Comparison of ENCODE assay signal across 20 cellular contexts in the genomic region with DNA sequence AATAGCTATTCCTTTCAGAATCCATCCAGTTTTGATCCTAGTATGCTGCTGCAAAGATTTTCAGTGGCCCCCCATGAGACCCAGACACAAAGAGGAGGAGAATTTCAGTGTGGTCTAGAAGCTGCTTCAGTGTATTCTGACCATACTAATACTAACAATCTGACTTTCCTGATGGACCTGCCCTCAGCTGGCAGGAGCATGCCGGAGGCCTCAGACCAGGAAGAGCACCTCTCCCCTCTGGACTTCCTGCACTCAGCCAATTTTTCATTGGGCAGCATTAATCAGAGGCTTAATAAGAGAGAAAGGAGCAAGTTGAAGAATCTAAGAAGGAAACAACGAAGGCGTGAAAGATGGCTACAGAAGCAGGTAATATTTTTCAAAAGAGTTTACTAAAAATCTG. TPM values are rescaled to one million over a fixed set of nuclear protein-coding genes. Genes with fewer than 3 reads are reported as not detected.
"Had no signal": no experiment of that assay in that cellular context is flagged by ENCODE, and none has a peak within 500 bp of the region (broad histone marks: within the 10 kb centered on the region; RNA-seq: fewer than 3 reads in every experiment).

No MANE protein-coding gene starts in this region.

- H3K4me2 ChIP-seq: hepatocyte had no signal

- H3K27ac ChIP-seq: foreskin keratinocyte, hepatocyte, pancreas, stomach had no signal

- DNase-seq: activated CD4-positive, alpha-beta memory T cell treated with anti-CD3 and anti-CD28 coated beads for 36 hours; activated CD4-positive, alpha-beta T cell treated with anti-CD3 and anti-CD28 coated beads for 48 hours; activated effector memory CD4-positive, alpha-beta T cell treated with anti-CD3 and anti-CD28 coated beads, Interleukin-2, amount 50 U/mL, for 16 hours; activated naive CD4-positive, alpha-beta T cell treated with anti-CD3 and anti-CD28 coated beads, Interleukin-2, amount 10 ng/mL, durations not matched to agents 7 days and 5 days; amygdala; effector CD4-positive, alpha-beta T cell; foreskin keratinocyte; kidney glomerular epithelial cell; left ventricle myocardium inferior; mammary epithelial cell; pancreas; small intestine; stimulated activated CD4-positive, alpha-beta T cell treated with anti-CD3 and anti-CD28 coated beads, Interleukin-2, amount 100 ng/mL, for 24 hours; stomach had no signal

- H2AFZ ChIP-seq: hepatocyte had no signal

- H3K36me3 ChIP-seq: left ventricle myocardium inferior, pancreas had no signal

- FAIRE-seq: pancreas had no signal

- H3K9me3 ChIP-seq: left ventricle myocardium inferior, pancreas, stomach, thoracic aorta had no signal

- H3K27me3 ChIP-seq: foreskin keratinocyte, hepatocyte, pancreas, stomach had no signal

- ATAC-seq: foreskin keratinocyte; natural killer cell treated with Interleukin-12 subunit alpha and Interleukin-12 subunit beta and Interleukin-15 and Interleukin-18, amount 100 ng/mL, for 72 hours; sciatic nerve; stimulated activated memory B cell treated with anti-CD40 and anti-IgM and Interleukin-4, amounts not matched to agents 10 μg/mL and 1 μg/mL and 100 μg/mL, for 72 hours had no signal

- H3K4me3 ChIP-seq: hepatocyte, left ventricle myocardium inferior, pancreas, stomach, thoracic aorta had no signal

- H3K79me2 ChIP-seq: hepatocyte had no signal

RNA-seq across cellular contexts. Expression of a gene that starts 48.5 kb away (rescaled TPM):
- total RNA-seq: activated CD4-positive, alpha-beta memory T cell treated with anti-CD3 and anti-CD28 coated beads for 36 hours; natural killer cell treated with Interleukin-12 subunit alpha and Interleukin-12 subunit beta and Interleukin-15 and Interleukin-18, amount 100 ng/mL, for 72 hours; T-helper 2 cell treated with Interferon-gamma antibody and Interleukin-4, amounts not matched to agents 100 ng/mL and 5 ng/mL, for 36 hours had no signal
